ENCODE assay signal across 1 cellular context in the genomic region with DNA sequence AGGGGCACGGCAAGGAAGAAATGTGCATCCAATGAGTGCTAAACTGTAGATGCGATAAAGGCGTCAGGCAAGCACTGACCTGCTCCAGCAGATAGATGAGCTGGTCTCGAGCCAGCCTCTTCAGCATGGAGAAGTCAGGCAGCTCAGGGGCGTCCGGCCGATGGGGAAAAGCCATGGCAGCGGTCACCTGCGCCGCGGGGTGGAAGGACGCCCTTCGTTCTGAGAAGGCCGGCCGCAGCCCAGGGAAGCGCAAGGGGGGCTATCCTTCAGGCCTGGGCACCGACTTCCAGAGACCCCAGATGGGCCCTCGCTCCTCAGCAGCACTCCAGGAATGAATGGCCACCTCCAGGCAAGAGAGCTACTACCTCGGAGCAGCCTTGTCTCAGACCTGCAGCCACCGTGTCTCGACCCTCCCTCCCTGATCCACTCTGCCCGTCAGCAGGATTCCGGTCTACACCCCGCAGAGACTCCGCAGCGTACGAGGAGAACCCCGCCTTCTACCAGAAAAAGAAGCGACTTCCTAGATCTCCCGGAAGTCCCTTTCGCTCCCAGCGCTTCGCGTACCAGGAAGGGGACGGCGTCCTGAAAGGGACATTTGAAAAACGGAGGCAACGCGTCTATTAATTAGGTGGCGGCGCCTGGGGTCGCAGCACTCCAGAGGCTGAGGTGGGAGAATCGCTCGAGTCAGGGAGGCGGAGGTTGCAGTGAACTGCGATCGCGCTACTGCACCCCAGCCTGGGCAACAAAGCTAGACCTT.
TF ChIP-seq lines count a peak whose summit lies in the region.

A gene (minus strand): TSS at position 520 of the 757 bp plus-strand sequence. CDS start 345 bp downstream, at position 175.

TF ChIP-seq in GM12878, 131 proteins besides CTCF, POLR2A, EP300 and RAD21 (continued from another document and continues in another):
- TF ChIP-seq, protein P1, sequence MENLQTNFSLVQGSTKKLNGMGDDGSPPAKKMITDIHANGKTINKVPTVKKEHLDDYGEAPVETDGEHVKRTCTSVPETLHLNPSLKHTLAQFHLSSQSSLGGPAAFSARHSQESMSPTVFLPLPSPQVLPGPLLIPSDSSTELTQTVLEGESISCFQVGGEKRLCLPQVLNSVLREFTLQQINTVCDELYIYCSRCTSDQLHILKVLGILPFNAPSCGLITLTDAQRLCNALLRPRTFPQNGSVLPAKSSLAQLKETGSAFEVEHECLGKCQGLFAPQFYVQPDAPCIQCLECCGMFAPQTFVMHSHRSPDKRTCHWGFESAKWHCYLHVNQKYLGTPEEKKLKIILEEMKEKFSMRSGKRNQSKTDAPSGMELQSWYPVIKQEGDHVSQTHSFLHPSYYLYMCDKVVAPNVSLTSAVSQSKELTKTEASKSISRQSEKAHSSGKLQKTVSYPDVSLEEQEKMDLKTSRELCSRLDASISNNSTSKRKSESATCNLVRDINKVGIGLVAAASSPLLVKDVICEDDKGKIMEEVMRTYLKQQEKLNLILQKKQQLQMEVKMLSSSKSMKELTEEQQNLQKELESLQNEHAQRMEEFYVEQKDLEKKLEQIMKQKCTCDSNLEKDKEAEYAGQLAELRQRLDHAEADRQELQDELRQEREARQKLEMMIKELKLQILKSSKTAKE (IDR thresholded peaks at IDR 0.05; ENCODE audit: low read depth, poor library complexity, severe bottlenecking), result no peak
- no peak for TF ChIP-seq HDGF (IDR thresholded peaks at IDR 0.05)
- TF ChIP-seq JUNB (IDR thresholded peaks at IDR 0.05), result no peak
- TF ChIP-seq WRNIP1 (IDR thresholded peaks at IDR 0.05; ENCODE audit: borderline replicate concordance, low read depth, low read length), result no peak
- TF ChIP-seq, protein P2, sequence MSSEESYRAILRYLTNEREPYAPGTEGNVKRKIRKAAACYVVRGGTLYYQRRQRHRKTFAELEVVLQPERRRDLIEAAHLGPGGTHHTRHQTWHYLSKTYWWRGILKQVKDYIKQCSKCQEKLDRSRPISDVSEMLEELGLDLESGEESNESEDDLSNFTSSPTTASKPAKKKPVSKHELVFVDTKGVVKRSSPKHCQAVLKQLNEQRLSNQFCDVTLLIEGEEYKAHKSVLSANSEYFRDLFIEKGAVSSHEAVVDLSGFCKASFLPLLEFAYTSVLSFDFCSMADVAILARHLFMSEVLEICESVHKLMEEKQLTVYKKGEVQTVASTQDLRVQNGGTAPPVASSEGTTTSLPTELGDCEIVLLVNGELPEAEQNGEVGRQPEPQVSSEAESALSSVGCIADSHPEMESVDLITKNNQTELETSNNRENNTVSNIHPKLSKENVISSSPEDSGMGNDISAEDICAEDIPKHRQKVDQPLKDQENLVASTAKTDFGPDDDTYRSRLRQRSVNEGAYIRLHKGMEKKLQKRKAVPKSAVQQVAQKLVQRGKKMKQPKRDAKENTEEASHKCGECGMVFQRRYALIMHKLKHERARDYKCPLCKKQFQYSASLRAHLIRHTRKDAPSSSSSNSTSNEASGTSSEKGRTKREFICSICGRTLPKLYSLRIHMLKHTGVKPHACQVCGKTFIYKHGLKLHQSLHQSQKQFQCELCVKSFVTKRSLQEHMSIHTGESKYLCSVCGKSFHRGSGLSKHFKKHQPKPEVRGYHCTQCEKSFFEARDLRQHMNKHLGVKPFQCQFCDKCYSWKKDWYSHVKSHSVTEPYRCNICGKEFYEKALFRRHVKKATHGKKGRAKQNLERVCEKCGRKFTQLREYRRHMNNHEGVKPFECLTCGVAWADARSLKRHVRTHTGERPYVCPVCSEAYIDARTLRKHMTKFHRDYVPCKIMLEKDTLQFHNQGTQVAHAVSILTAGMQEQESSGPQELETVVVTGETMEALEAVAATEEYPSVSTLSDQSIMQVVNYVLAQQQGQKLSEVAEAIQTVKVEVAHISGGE (CRISPR knock-in tag; IDR thresholded peaks at IDR 0.05), result no peak
- TF ChIP-seq NR2C2 (IDR thresholded peaks at IDR 0.05; ENCODE audit: borderline replicate concordance, control insufficient read depth, insufficient read length, low read depth), result no peak
- no peak for TF ChIP-seq KDM1A (IDR thresholded peaks at IDR 0.05; ENCODE audit: borderline replicate concordance)
- TF ChIP-seq, protein P3, sequence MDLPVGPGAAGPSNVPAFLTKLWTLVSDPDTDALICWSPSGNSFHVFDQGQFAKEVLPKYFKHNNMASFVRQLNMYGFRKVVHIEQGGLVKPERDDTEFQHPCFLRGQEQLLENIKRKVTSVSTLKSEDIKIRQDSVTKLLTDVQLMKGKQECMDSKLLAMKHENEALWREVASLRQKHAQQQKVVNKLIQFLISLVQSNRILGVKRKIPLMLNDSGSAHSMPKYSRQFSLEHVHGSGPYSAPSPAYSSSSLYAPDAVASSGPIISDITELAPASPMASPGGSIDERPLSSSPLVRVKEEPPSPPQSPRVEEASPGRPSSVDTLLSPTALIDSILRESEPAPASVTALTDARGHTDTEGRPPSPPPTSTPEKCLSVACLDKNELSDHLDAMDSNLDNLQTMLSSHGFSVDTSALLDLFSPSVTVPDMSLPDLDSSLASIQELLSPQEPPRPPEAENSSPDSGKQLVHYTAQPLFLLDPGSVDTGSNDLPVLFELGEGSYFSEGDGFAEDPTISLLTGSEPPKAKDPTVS (IDR thresholded peaks at IDR 0.05; ENCODE audit: low read depth, low read length), result no peak
- TF ChIP-seq FOXK2 (IDR thresholded peaks at IDR 0.05), result no peak
- peak; percentile 88 for TF ChIP-seq POLR2AphosphoS5 (IDR thresholded peaks at IDR 0.05; ENCODE audit: low read length)
- TF ChIP-seq, protein P4, sequence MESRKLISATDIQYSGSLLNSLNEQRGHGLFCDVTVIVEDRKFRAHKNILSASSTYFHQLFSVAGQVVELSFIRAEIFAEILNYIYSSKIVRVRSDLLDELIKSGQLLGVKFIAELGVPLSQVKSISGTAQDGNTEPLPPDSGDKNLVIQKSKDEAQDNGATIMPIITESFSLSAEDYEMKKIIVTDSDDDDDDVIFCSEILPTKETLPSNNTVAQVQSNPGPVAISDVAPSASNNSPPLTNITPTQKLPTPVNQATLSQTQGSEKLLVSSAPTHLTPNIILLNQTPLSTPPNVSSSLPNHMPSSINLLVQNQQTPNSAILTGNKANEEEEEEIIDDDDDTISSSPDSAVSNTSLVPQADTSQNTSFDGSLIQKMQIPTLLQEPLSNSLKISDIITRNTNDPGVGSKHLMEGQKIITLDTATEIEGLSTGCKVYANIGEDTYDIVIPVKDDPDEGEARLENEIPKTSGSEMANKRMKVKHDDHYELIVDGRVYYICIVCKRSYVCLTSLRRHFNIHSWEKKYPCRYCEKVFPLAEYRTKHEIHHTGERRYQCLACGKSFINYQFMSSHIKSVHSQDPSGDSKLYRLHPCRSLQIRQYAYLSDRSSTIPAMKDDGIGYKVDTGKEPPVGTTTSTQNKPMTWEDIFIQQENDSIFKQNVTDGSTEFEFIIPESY (IDR thresholded peaks at IDR 0.05), result no peak
- TF ChIP-seq, protein P5, sequence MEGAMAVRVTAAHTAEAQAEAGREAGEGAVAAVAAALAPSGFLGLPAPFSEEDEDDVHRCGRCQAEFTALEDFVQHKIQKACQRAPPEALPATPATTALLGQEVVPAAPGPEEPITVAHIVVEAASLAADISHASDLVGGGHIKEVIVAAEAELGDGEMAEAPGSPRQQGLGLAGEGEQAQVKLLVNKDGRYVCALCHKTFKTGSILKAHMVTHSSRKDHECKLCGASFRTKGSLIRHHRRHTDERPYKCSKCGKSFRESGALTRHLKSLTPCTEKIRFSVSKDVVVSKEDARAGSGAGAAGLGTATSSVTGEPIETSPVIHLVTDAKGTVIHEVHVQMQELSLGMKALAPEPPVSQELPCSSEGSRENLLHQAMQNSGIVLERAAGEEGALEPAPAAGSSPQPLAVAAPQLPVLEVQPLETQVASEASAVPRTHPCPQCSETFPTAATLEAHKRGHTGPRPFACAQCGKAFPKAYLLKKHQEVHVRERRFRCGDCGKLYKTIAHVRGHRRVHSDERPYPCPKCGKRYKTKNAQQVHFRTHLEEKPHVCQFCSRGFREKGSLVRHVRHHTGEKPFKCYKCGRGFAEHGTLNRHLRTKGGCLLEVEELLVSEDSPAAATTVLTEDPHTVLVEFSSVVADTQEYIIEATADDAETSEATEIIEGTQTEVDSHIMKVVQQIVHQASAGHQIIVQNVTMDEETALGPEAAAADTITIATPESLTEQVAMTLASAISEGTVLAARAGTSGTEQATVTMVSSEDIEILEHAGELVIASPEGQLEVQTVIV (IDR thresholded peaks at IDR 0.05; ENCODE audit: borderline replicate concordance, partially characterized antibody), result peak; percentile 58
- TF ChIP-seq CREB1 (IDR thresholded peaks at IDR 0.05; ENCODE audit: low read depth), result peak; percentile 83
- TF ChIP-seq NR2F1 (conservative IDR thresholded peaks at IDR 0.05), result no peak
- TF ChIP-seq, protein P6, sequence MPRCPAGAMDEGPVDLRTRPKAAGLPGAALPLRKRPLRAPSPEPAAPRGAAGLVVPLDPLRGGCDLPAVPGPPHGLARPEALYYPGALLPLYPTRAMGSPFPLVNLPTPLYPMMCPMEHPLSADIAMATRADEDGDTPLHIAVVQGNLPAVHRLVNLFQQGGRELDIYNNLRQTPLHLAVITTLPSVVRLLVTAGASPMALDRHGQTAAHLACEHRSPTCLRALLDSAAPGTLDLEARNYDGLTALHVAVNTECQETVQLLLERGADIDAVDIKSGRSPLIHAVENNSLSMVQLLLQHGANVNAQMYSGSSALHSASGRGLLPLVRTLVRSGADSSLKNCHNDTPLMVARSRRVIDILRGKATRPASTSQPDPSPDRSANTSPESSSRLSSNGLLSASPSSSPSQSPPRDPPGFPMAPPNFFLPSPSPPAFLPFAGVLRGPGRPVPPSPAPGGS (IDR thresholded peaks at IDR 0.05; ENCODE audit: borderline replicate concordance, insufficient read depth, low read depth, low read length, poor library complexity, severe bottlenecking), result no peak
- no peak for TF ChIP-seq EZH2 (IDR thresholded peaks at IDR 0.05; ENCODE audit: borderline replicate concordance, control insufficient read depth, low read depth, low read length)
- TF ChIP-seq, protein P7, sequence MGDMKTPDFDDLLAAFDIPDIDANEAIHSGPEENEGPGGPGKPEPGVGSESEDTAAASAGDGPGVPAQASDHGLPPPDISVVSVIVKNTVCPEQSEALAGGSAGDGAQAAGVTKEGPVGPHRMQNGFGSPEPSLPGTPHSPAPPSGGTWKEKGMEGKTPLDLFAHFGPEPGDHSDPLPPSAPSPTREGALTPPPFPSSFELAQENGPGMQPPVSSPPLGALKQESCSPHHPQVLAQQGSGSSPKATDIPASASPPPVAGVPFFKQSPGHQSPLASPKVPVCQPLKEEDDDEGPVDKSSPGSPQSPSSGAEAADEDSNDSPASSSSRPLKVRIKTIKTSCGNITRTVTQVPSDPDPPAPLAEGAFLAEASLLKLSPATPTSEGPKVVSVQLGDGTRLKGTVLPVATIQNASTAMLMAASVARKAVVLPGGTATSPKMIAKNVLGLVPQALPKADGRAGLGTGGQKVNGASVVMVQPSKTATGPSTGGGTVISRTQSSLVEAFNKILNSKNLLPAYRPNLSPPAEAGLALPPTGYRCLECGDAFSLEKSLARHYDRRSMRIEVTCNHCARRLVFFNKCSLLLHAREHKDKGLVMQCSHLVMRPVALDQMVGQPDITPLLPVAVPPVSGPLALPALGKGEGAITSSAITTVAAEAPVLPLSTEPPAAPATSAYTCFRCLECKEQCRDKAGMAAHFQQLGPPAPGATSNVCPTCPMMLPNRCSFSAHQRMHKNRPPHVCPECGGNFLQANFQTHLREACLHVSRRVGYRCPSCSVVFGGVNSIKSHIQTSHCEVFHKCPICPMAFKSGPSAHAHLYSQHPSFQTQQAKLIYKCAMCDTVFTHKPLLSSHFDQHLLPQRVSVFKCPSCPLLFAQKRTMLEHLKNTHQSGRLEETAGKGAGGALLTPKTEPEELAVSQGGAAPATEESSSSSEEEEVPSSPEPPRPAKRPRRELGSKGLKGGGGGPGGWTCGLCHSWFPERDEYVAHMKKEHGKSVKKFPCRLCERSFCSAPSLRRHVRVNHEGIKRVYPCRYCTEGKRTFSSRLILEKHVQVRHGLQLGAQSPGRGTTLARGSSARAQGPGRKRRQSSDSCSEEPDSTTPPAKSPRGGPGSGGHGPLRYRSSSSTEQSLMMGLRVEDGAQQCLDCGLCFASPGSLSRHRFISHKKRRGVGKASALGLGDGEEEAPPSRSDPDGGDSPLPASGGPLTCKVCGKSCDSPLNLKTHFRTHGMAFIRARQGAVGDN (IDR thresholded peaks at IDR 0.05), result no peak
- no peak for TF ChIP-seq LARP7 (IDR thresholded peaks at IDR 0.05)
- no peak for TF ChIP-seq BCL11A (IDR thresholded peaks at IDR 0.05; ENCODE audit: low read depth, low read length)
- TF ChIP-seq SMAD5 (IDR thresholded peaks at IDR 0.05; ENCODE audit: low read depth), result peak; percentile 42; the same call in 1 of the 2 replicates
- TF ChIP-seq CHD2 (IDR thresholded peaks at IDR 0.05; ENCODE audit: borderline replicate concordance, low read depth, low read length), result no peak
- TF ChIP-seq, protein P8, sequence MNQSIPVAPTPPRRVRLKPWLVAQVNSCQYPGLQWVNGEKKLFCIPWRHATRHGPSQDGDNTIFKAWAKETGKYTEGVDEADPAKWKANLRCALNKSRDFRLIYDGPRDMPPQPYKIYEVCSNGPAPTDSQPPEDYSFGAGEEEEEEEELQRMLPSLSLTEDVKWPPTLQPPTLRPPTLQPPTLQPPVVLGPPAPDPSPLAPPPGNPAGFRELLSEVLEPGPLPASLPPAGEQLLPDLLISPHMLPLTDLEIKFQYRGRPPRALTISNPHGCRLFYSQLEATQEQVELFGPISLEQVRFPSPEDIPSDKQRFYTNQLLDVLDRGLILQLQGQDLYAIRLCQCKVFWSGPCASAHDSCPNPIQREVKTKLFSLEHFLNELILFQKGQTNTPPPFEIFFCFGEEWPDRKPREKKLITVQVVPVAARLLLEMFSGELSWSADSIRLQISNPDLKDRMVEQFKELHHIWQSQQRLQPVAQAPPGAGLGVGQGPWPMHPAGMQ (IDR thresholded peaks at IDR 0.05; ENCODE audit: borderline replicate concordance), result no peak
- no peak for TF ChIP-seq RFX5 (IDR thresholded peaks at IDR 0.05; ENCODE audit: low read depth, low read length)
- TF ChIP-seq, protein P9, sequence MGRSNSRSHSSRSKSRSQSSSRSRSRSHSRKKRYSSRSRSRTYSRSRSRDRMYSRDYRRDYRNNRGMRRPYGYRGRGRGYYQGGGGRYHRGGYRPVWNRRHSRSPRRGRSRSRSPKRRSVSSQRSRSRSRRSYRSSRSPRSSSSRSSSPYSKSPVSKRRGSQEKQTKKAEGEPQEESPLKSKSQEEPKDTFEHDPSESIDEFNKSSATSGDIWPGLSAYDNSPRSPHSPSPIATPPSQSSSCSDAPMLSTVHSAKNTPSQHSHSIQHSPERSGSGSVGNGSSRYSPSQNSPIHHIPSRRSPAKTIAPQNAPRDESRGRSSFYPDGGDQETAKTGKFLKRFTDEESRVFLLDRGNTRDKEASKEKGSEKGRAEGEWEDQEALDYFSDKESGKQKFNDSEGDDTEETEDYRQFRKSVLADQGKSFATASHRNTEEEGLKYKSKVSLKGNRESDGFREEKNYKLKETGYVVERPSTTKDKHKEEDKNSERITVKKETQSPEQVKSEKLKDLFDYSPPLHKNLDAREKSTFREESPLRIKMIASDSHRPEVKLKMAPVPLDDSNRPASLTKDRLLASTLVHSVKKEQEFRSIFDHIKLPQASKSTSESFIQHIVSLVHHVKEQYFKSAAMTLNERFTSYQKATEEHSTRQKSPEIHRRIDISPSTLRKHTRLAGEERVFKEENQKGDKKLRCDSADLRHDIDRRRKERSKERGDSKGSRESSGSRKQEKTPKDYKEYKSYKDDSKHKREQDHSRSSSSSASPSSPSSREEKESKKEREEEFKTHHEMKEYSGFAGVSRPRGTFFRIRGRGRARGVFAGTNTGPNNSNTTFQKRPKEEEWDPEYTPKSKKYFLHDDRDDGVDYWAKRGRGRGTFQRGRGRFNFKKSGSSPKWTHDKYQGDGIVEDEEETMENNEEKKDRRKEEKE (IDR thresholded peaks at IDR 0.05), result no peak
- TF ChIP-seq ZNF24 (IDR thresholded peaks at IDR 0.05), result peak; percentile 72; the same call in 1 of the 2 replicates
